Comparison of ENCODE assay signal across 17 cellular contexts in genomic region chr4:187128971-187129370, GRCh38.
DNase-seq lines count a peak whose midpoint lies in the region; FAIRE-seq and TF ChIP-seq lines count a peak whose summit lies in the region.
"Had no signal": no experiment of that assay in that cellular context is flagged by ENCODE, and none has a peak within 500 bp of the region (broad histone marks: within the 10 kb centered on the region; RNA-seq: fewer than 3 reads in every experiment).

No MANE protein-coding gene starts in this region.

- H3K4me3 ChIP-seq in breast epithelium (no peak overlapping the region), keratinocyte (ENCODE audit: control insufficient read depth in 2 of 3, extremely low read depth in 1 of 3, insufficient read depth in 2 of 3, low read depth in 1 of 3, low read length in 3 of 3) (peak overlapping the region; percentile 27 to 60 (median 57)), skeletal muscle satellite cell (ENCODE audit: low read length) (peak overlapping the region; percentile 50), small intestine (ENCODE audit: low read depth in 1 of 2, low read length in 2 of 2) (no peak overlapping the region)
- H3K4me3 ChIP-seq: esophagus muscularis mucosa, suprapubic skin had no signal

- H3K4me1 ChIP-seq in breast epithelium (no peaks in the 10 kb centered on the region), keratinocyte (ENCODE audit: control insufficient read depth, extremely low read depth, insufficient read depth, low read length) (peaks cover 30% of the 10 kb centered on the region), skeletal muscle satellite cell (ENCODE audit: control insufficient read depth, insufficient read depth, low read length) (peaks cover 24% of the 10 kb centered on the region), small intestine (ENCODE audit: control insufficient read depth in 2 of 2, insufficient read depth in 1 of 2, low read depth in 1 of 2, low read length in 1 of 2) (no peaks in the 10 kb centered on the region)
- H3K4me1 ChIP-seq: esophagus muscularis mucosa, suprapubic skin had no signal

- intact Hi-C loops in breast epithelium (cut with DNase I; ENCODE audit: low total_unique reads): no loop called here

- H3K9ac ChIP-seq in keratinocyte (ENCODE audit: control insufficient read depth, extremely low read depth, insufficient read depth, low read length) (peak overlapping the region; percentile 81), skeletal muscle satellite cell (ENCODE audit: low read depth, low read length) (peak overlapping the region; percentile 90)

- no peak for TF ChIP-seq POLR2A in breast epithelium (IDR thresholded peaks at IDR 0.05)

- dilution Hi-C loops in keratinocyte (cut with MboI; ENCODE audit: extremely low pct_ligation_motif_present, low sequenced_read_pairs): no loop called here

- no peaks in the 10 kb centered on the region for H3K9me1 ChIP-seq in keratinocyte (ENCODE audit: control insufficient read depth, extremely low read depth, insufficient read depth, low read length)

- no peaks in the 10 kb centered on the region for H3K36me3 ChIP-seq in breast epithelium
- H3K36me3 ChIP-seq in keratinocyte (ENCODE audit: control insufficient read depth in 2 of 2, extremely low read depth in 1 of 2, insufficient read depth in 2 of 2, low read length in 2 of 2): no peaks in the 10 kb centered on the region
- no peaks in the 10 kb centered on the region for H3K36me3 ChIP-seq in skeletal muscle satellite cell (ENCODE audit: insufficient read depth, low read length)
- H3K36me3 ChIP-seq in small intestine (ENCODE audit: control insufficient read depth in 2 of 2, insufficient read depth in 2 of 2, low read length in 2 of 2): no peaks in the 10 kb centered on the region
- H3K36me3 ChIP-seq: esophagus muscularis mucosa, suprapubic skin had no signal

- H3K27ac ChIP-seq in breast epithelium: peak overlapping the region; percentile 68 to 82
- peak overlapping the region; percentile 98 for H3K27ac ChIP-seq in keratinocyte (ENCODE audit: control insufficient read depth, insufficient read depth, low read length)
- H3K27ac ChIP-seq in small intestine (ENCODE audit: low read depth in 1 of 2, low read length in 1 of 2): no peak overlapping the region
- H3K27ac ChIP-seq: C4-2B, esophagus muscularis mucosa, suprapubic skin had no signal

- H3K27me3 ChIP-seq in breast epithelium (no peaks in the 10 kb centered on the region), keratinocyte (ENCODE audit: control insufficient read depth, extremely low read depth, insufficient read depth, low read length) (no peaks in the 10 kb centered on the region), skeletal muscle satellite cell (ENCODE audit: control insufficient read depth, insufficient read depth, low read length) (no peaks in the 10 kb centered on the region), small intestine (ENCODE audit: control insufficient read depth in 2 of 2, insufficient read depth in 2 of 2, low read length in 2 of 2) (no peaks in the 10 kb centered on the region)
- H3K27me3 ChIP-seq: esophagus muscularis mucosa, suprapubic skin had no signal

- WGBS in small intestine, 3 donors: 76 to 83% (median 77%) methylated on average over 8 of the region's 8 CpGs

- DNase-seq in HT1080 (ENCODE audit: low read depth) (peak; percentile 81), breast epithelium (ENCODE audit: low spot score in 2 of 2) (peak in 1 of 2 donors; percentile 35), keratinocyte (ENCODE audit: low read depth, low spot score) (peak; percentile 82), small intestine (no peak), cerebellar cortex (ENCODE audit: low spot score) (no peak), GF-D8 (lab: John Stamatoyannopoulos, UW) (no peak)
- no peak for DNase-seq in activated CD4-positive, CD25-positive, alpha-beta regulatory T cell treated with anti-CD3 and anti-CD28 coated beads, Interleukin-2, amount 50 U/mL, for 72 hours
- DNase-seq: activated CD4-positive, alpha-beta T cell treated with anti-CD3 and anti-CD28 coated beads for 4 hours; activated T-cell treated with anti-CD3 and anti-CD28 coated beads, Interleukin-2, amount 50 U/mL, for 4 hours; NCI-H1930; NCI-H526 treated with DMSO at 0.1 percent for 48 hours; T-helper 17 cell had no signal

- H3K9me3 ChIP-seq in breast epithelium: no peaks in the 10 kb centered on the region
- peaks cover 6% of the 10 kb centered on the region for H3K9me3 ChIP-seq in keratinocyte (ENCODE audit: control insufficient read depth, low read depth, low read length)
- H3K9me3 ChIP-seq in skeletal muscle satellite cell (replicated peaks; ENCODE audit: low read length): no peaks in the 10 kb centered on the region
- H3K9me3 ChIP-seq in small intestine (ENCODE audit: control insufficient read depth, low read depth): no peaks in the 10 kb centered on the region
- H3K9me3 ChIP-seq: esophagus muscularis mucosa, suprapubic skin had no signal

- H3K4me2 ChIP-seq in keratinocyte (ENCODE audit: control insufficient read depth, extremely low read depth, insufficient read depth, low read depth, low read length) (peak overlapping the region; percentile 96), skeletal muscle satellite cell (ENCODE audit: low read length) (peak overlapping the region; percentile 76)

- TF ChIP-seq CTCF in breast epithelium (IDR thresholded peaks at IDR 0.05): no peak
- TF ChIP-seq CTCF in keratinocyte (optimal IDR thresholded peaks at IDR 0.05 in 1 of 3, IDR thresholded peaks at IDR 0.05 in 1 of 3, conservative IDR thresholded peaks at IDR 0.05 in 1 of 3; ENCODE audit: extremely low read depth in 1 of 3, insufficient read depth in 2 of 3, low read length in 3 of 3): no peak

- no peaks in the 10 kb centered on the region for H3K79me2 ChIP-seq in keratinocyte (ENCODE audit: control insufficient read depth, insufficient read depth, low read length)

- no peaks in the 10 kb centered on the region for H4K20me1 ChIP-seq in keratinocyte (ENCODE audit: control insufficient read depth, extremely low read depth, insufficient read depth, low read length)

- FAIRE-seq in keratinocyte (lab: Jason Lieb, UNC): no peak
- no peak for FAIRE-seq in small intestine (lab: Jason Lieb, UNC)
- FAIRE-seq: GM12892 had no signal

- H2AFZ ChIP-seq in keratinocyte (ENCODE audit: control insufficient read depth, low read length): no peak overlapping the region

Comparison
In these comparisons a context has a peak if more than half of its experiments do, and no peak if none do; other contexts are left out.
1. DNase-seq: peak in HT1080 (single experiment) and keratinocyte (single experiment); none in activated CD4-positive, CD25-positive, alpha-beta regulatory T cell treated with anti-CD3 and anti-CD28 coated beads, Interleukin-2, amount 50 U/mL, for 72 hours (single experiment), small intestine (single experiment), cerebellar cortex (single experiment) and GF-D8 (single experiment).
2. H3K27ac ChIP-seq: peak in breast epithelium (2 of 2) and keratinocyte (single experiment); none in small intestine (0 of 2).
3. H3K4me3 ChIP-seq: peak in keratinocyte (3 of 3) and skeletal muscle satellite cell (single experiment); none in breast epithelium (0 of 3) and small intestine (0 of 2).